In genomic region chr1:166489670-166490436, GRCh38 we compare ENCODE assay signal across 8 cellular contexts.
DNase-seq lines count a peak whose midpoint lies in the region; ATAC-seq, FAIRE-seq and TF ChIP-seq lines count a peak whose summit lies in the region.

No MANE protein-coding gene starts in this region.

- peaks cover 5% of the 10 kb centered on the region for H3K4me1 Mint-ChIP-seq in CD14-positive monocyte
- no peaks in the 10 kb centered on the region for H3K4me1 Mint-ChIP-seq in activated T-cell treated with anti-CD3 and anti-CD28 coated beads, Interleukin-2, amount 50 U/mL, for 72 hours (ENCODE audit: low read depth)

- no peak for TF ChIP-seq POLR2A in HepG2 (IDR thresholded peaks at IDR 0.05; ENCODE audit: insufficient read depth in 1 of 2, low read depth in 2 of 2, low read length in 2 of 2)

- FAIRE-seq in HepG2 (lab: Jason Lieb, UNC) = no peak

- POLR2A ChIA-PET in HepG2 (lab: Yijun Ruan, JAX) = interaction anchor here (0.7 to 1.4 kb wide), 3 partner anchors 10 to 349 kb away, joined by 3 to 4 read pairs (median 3); partner anchors contain the start of genes FAM78B and POGK

- H3K4me2 ChIP-seq in HepG2 (ENCODE audit: low read depth, low read length) = peak overlapping the region; percentile 76

- H3K27ac ChIP-seq in HepG2 (ENCODE audit: extremely low read length, insufficient read depth, low read length) = no peak overlapping the region

- no peaks in the 10 kb centered on the region for H3K36me3 Mint-ChIP-seq in CD14-positive monocyte
- no peaks in the 10 kb centered on the region for H3K36me3 Mint-ChIP-seq in activated T-cell treated with anti-CD3 and anti-CD28 coated beads, Interleukin-2, amount 50 U/mL, for 72 hours (ENCODE audit: insufficient read depth in 2 of 2)

- no peak for TF ChIP-seq RAD21 in HepG2 (CRISPR knock-in tag; IDR thresholded peaks at IDR 0.05)

- H3K27me3 ChIP-seq in HepG2 (ENCODE audit: control insufficient read depth in 1 of 2, insufficient read depth in 2 of 2, low read length in 2 of 2) = no peaks in the 10 kb centered on the region; a peak in 1 of 5 replicates

- H2AFZ ChIP-seq in HepG2 (ENCODE audit: low read length) = peak overlapping the region; percentile 97

- CTCF ChIA-PET in HepG2 (lab: Yijun Ruan, JAX; ENCODE audit: low intra/inter-chr PET ratio, low total read pairs) = no interaction called here

- no peaks in the 10 kb centered on the region for H3K79me2 ChIP-seq in HepG2 (ENCODE audit: insufficient read depth, low read length)

- H3K9me3 ChIP-seq in HepG2 (ENCODE audit: low read length) = no peaks in the 10 kb centered on the region

- BruUV-seq in HepG2 (replicated peaks; lab: Mats Ljungman, UMichigan) = no TSS peak

- H3K27me3 Mint-ChIP-seq in CD14-positive monocyte (ENCODE audit: low read depth in 3 of 3) = peaks cover 0 to 4% (median 2%) of the 10 kb centered on the region in 3 donors
- H3K27me3 Mint-ChIP-seq in activated T-cell treated with anti-CD3 and anti-CD28 coated beads, Interleukin-2, amount 50 U/mL, for 72 hours (ENCODE audit: low read depth) = no peaks in the 10 kb centered on the region

- TF ChIP-seq EP300 in HepG2 (IDR thresholded peaks at IDR 0.05; ENCODE audit: low read depth in 2 of 2, low read length in 2 of 2) (no peak), HepG2 (CRISPR knock-in tag; IDR thresholded peaks at IDR 0.05; ENCODE audit: borderline replicate concordance) (no peak)

- 3% methylated on average over 17 of the region's 17 CpGs for WGBS in HepG2 (ENCODE audit: low lambda C conversion rate)

- no peak overlapping the region for H3K4me3 Mint-ChIP-seq in CD14-positive monocyte
- no peak overlapping the region for H3K4me3 Mint-ChIP-seq in activated T-cell treated with anti-CD3 and anti-CD28 coated beads, Interleukin-2, amount 50 U/mL, for 72 hours

- in situ Hi-C loops in HepG2 (cut with HindIII; ENCODE audit: extremely low pct_ligation_motif_present, low pct_unique_long_range_greater_than_20kb) = no loop called here

- peak overlapping the region; percentile 59 to 67 (median 64) for H3K4me3 ChIP-seq in HepG2 (replicated peaks in 1 of 3; ENCODE audit: insufficient read depth in 1 of 3, low read depth in 2 of 3, low read length in 3 of 3)

- 0 out of 2 replicates have a peak, but pooled peaks cover 10% of the 10 kb centered on the region for H3K4me1 ChIP-seq in HepG2 (ENCODE audit: insufficient read depth, low read length)

- ATAC-seq in HG03175 (IDR thresholded peaks at IDR 0.05; ENCODE audit: unreplicated experiment) (peak; percentile 86), HepG2 (peak; percentile 91)
- ATAC-seq in activated T-cell treated with anti-CD3 and anti-CD28 coated beads, Interleukin-2, amount 50 U/mL, for 72 hours (replicated peaks in 1 of 2) = peak; percentile 83 to 88

- peak overlapping the region; percentile 59 for H3K9ac ChIP-seq in HepG2 (ENCODE audit: insufficient read depth, low read depth, low read length)

- H3K36me3 ChIP-seq in HepG2 (replicated peaks in 1 of 2; ENCODE audit: control insufficient read depth in 1 of 2, insufficient read depth in 2 of 2, low read length in 2 of 2) = no peaks in the 10 kb centered on the region

- H3K27ac Mint-ChIP-seq in CD14-positive monocyte = no peak overlapping the region
- H3K27ac Mint-ChIP-seq in activated T-cell treated with anti-CD3 and anti-CD28 coated beads, Interleukin-2, amount 50 U/mL, for 72 hours = no peak overlapping the region

- no peaks in the 10 kb centered on the region for H4K20me1 ChIP-seq in HepG2 (ENCODE audit: insufficient read depth, low read length)

- intact Hi-C loops in CD14-positive monocyte (cut with micrococcal nuclease) (loop anchor here in 1 of 2 donors (5.0 kb wide), 1 partner anchor 32 kb away; no protein-coding TSS in a partner anchor), HepG2 (cut with micrococcal nuclease; ENCODE audit: unreplicated experiment) (no loop called here)

- peaks cover 0 to 5% (median 2%) of the 10 kb centered on the region in 7 donors for H3K9me3 Mint-ChIP-seq in CD14-positive monocyte
- no peaks in the 10 kb centered on the region for H3K9me3 Mint-ChIP-seq in activated T-cell treated with anti-CD3 and anti-CD28 coated beads, Interleukin-2, amount 50 U/mL, for 72 hours

- TF ChIP-seq CTCF in CD14-positive monocyte (IDR thresholded peaks at IDR 0.05) (no peak), HepG2 (CRISPR knock-in tag; IDR thresholded peaks at IDR 0.05) (no peak)

- DNase-seq in CD14-positive monocyte (ENCODE audit: low spot score) (peak; percentile 79), GM19238 (ENCODE audit: insufficient read length, low spot score) (peak; percentile 8), OCI-M1 (lab: John Stamatoyannopoulos, UW) (peak; percentile 98), HepG2 (ENCODE audit: low spot score) (peak; percentile 31), NCI-H2171 treated with DMSO at 0.1 percent for 48 hours (lab: John Stamatoyannopoulos, UW) (no peak)
- DNase-seq in activated T-cell treated with anti-CD3 and anti-CD28 coated beads, Interleukin-2, amount 50 U/mL, for 72 hours = peak; percentile 58 to 61
- DNase-seq in stimulated activated CD8-positive, alpha-beta memory T cell treated with anti-CD3 and anti-CD28 coated beads, Interleukin-7, amount 100 ng/mL, for 48 hours (ENCODE audit: extremely low read depth in 1 of 2, low read depth in 1 of 2) = peak; percentile 7 to 37

TF ChIP-seq in HepG2, 621 proteins besides CTCF, POLR2A, EP300 and RAD21 (continues in another document):
- TF ChIP-seq SAP130 (CRISPR knock-in tag; IDR thresholded peaks at IDR 0.05; ENCODE audit: low read depth) = peak; percentile 19; the same call in 1 of the 2 replicates
- TF ChIP-seq TEAD3 (CRISPR knock-in tag; optimal IDR thresholded peaks at IDR 0.05; ENCODE audit: borderline replicate concordance) = no peak
- 0 out of 4 replicates have a peak, but pooled peaks of 1 of the 2 experiments have one; percentile 12 for TF ChIP-seq MAFK (conservative IDR thresholded peaks at IDR 0.05 in 1 of 2, IDR thresholded peaks at IDR 0.05 in 1 of 2; ENCODE audit: low read length in 2 of 2)
- peak; percentile 60; the same call in 1 of the 2 replicates for TF ChIP-seq HMGXB3 (CRISPR knock-in tag; IDR thresholded peaks at IDR 0.05; ENCODE audit: borderline replicate concordance)
- no peak for TF ChIP-seq CERS6 (CRISPR knock-in tag; IDR thresholded peaks at IDR 0.05)
- no peak for TF ChIP-seq ZBTB38 (CRISPR knock-in tag; IDR thresholded peaks at IDR 0.05)
- peak; percentile 32 for TF ChIP-seq POGZ (CRISPR knock-in tag; IDR thresholded peaks at IDR 0.05)
- peak; percentile 52; the same call in 1 of the 3 replicates for TF ChIP-seq MXI1 (IDR thresholded peaks at IDR 0.05; ENCODE audit: borderline replicate concordance, low read depth, low read length)
- peak; percentile 39; the same call in 1 of the 2 replicates for TF ChIP-seq ATF7 (IDR thresholded peaks at IDR 0.05)
- no peak for TF ChIP-seq ATF7 (CRISPR knock-in tag; IDR thresholded peaks at IDR 0.05)
- TF ChIP-seq PHF8 (CRISPR knock-in tag; IDR thresholded peaks at IDR 0.05) = 0 out of 2 replicates have a peak, but pooled peaks have one; percentile 29
- no peak for TF ChIP-seq ZNF343 (CRISPR knock-in tag; IDR thresholded peaks at IDR 0.05)
- TF ChIP-seq SOX6 (IDR thresholded peaks at IDR 0.05) = no peak
- TF ChIP-seq SOX6 (CRISPR knock-in tag; IDR thresholded peaks at IDR 0.05) = peak; percentile 16; the same call in 1 of the 2 replicates
- peak; percentile 82 for TF ChIP-seq FOSL2 (CRISPR knock-in tag; IDR thresholded peaks at IDR 0.05)
- peak; percentile 48; the same call in 1 of the 2 replicates for TF ChIP-seq ZNF605 (CRISPR knock-in tag; IDR thresholded peaks at IDR 0.05)
- no peak for TF ChIP-seq ZNF124 (CRISPR knock-in tag; IDR thresholded peaks at IDR 0.05)
